ENCODE assay signal across 8 cellular contexts in the genomic region with DNA sequence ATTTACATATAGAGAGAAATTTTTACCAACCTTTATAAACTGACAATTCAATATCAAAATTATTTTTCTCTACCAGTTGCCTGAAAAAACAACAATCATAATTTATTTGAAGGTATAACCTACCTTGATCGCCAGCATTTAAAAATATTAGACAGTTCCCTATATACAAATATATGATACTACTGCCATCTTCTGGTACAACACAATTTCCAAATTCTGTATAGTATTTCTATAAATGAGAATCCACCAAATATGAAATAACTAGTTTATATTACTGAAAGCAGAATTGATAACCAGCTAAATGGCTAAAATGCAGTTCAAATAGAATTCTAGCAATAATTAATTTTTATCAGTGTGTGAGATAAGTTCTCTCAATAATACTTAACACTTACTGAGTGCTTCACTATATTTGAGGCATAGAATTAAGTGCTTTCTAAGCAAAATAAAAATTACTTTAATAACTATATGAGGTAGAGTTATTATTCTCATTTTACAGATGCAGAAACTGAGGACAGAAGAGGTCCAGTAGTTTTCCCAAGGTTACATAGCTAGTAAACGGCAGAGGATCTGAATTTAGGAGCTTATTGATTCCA.
A peak's percentile ranks its signal among the peaks of the same experiment; 100 is the strongest.
DNase-seq lines count a peak whose midpoint lies in the region; ATAC-seq, FAIRE-seq and TF ChIP-seq lines count a peak whose summit lies in the region.

No MANE protein-coding gene starts in this region.

- no peak overlapping the region for H2AFZ ChIP-seq in Loucy (ENCODE audit: low read length)
- no peak overlapping the region for H2AFZ ChIP-seq in astrocyte (ENCODE audit: low read depth, low read length)

- H4K20me1 ChIP-seq in Loucy (ENCODE audit: insufficient read depth, low read length, poor library complexity, severe bottlenecking): no peaks in the 10 kb centered on the region
- H4K20me1 ChIP-seq in astrocyte (ENCODE audit: insufficient read depth, low read length): no peaks in the 10 kb centered on the region

- H3K27ac Mint-ChIP-seq in astrocyte (ENCODE audit: unreplicated experiment): no peak overlapping the region
- no peak overlapping the region for H3K27ac Mint-ChIP-seq in activated T-helper 17 cell treated with anti-CD3 and anti-CD28 coated beads, Interleukin-2, amount 50 U/mL, for 72 hours

- H3K9me2 ChIP-seq in Loucy (replicated peaks; ENCODE audit: low read depth, low read length): no peaks in the 10 kb centered on the region

- no peak for ATAC-seq in GM18858 (IDR thresholded peaks at IDR 0.05; ENCODE audit: unreplicated experiment)
- ATAC-seq in activated T-helper 17 cell treated with anti-CD3 and anti-CD28 coated beads, Interleukin-2, amount 50 U/mL, for 72 hours (replicated peaks): no peak

- no peak overlapping the region for H3K27ac ChIP-seq in astrocyte (ENCODE audit: low read depth, low read length)

- H3K79me2 ChIP-seq in Loucy (ENCODE audit: insufficient read depth, low read length): no peaks in the 10 kb centered on the region
- no peaks in the 10 kb centered on the region for H3K79me2 ChIP-seq in astrocyte (ENCODE audit: insufficient read depth, low read length)

- no peaks in the 10 kb centered on the region for H3K27me3 Mint-ChIP-seq in astrocyte (ENCODE audit: low read depth, unreplicated experiment)
- no peaks in the 10 kb centered on the region for H3K27me3 Mint-ChIP-seq in activated T-helper 17 cell treated with anti-CD3 and anti-CD28 coated beads, Interleukin-2, amount 50 U/mL, for 72 hours

- no peak overlapping the region for H3K4me3 Mint-ChIP-seq in astrocyte (ENCODE audit: unreplicated experiment)
- no peak overlapping the region for H3K4me3 Mint-ChIP-seq in activated T-helper 17 cell treated with anti-CD3 and anti-CD28 coated beads, Interleukin-2, amount 50 U/mL, for 72 hours

- DNase-seq in DMS114 treated with DMSO at 0.1 percent for 48 hours (lab: John Stamatoyannopoulos, UW; ENCODE audit: unreplicated experiment): peak; percentile 36
- DNase-seq in astrocyte (ENCODE audit: low read depth): no peak
- DNase-seq in medulla oblongata (ENCODE audit: extremely low spot score): peak; percentile 4
- no peak for DNase-seq in HuH-7 (ENCODE audit: low spot score)
- DNase-seq in NCI-H524 treated with DMSO at 0.1 percent for 48 hours (lab: John Stamatoyannopoulos, UW): no peak

- no peaks in the 10 kb centered on the region for H3K9me3 ChIP-seq in Loucy (ENCODE audit: insufficient read depth, low read depth, low read length)
- H3K9me3 ChIP-seq in astrocyte (ENCODE audit: insufficient read depth, low read depth, low read length): no peaks in the 10 kb centered on the region

- H3K9me3 Mint-ChIP-seq in astrocyte (ENCODE audit: unreplicated experiment): no peaks in the 10 kb centered on the region
- no peaks in the 10 kb centered on the region for H3K9me3 Mint-ChIP-seq in activated T-helper 17 cell treated with anti-CD3 and anti-CD28 coated beads, Interleukin-2, amount 50 U/mL, for 72 hours

- TF ChIP-seq CTCF in Loucy (conservative IDR thresholded peaks at IDR 0.05; ENCODE audit: low read length) (peak; percentile 66), astrocyte (IDR thresholded peaks at IDR 0.05; ENCODE audit: insufficient read depth, low read depth, low read length) (peak; percentile 13)

- H3K36me3 ChIP-seq in Loucy (ENCODE audit: insufficient read depth, low read length): no peaks in the 10 kb centered on the region
- no peaks in the 10 kb centered on the region for H3K36me3 ChIP-seq in astrocyte (ENCODE audit: insufficient read depth, low read length)

- H3F3A ChIP-seq in Loucy (ENCODE audit: low read depth): no peaks in the 10 kb centered on the region

- no peaks in the 10 kb centered on the region for H3K27me3 ChIP-seq in Loucy (ENCODE audit: insufficient read depth, low read length, poor library complexity, severe bottlenecking)
- H3K27me3 ChIP-seq in astrocyte (ENCODE audit: insufficient read depth, low read length): no peaks in the 10 kb centered on the region

- H3K9ac ChIP-seq in Loucy (ENCODE audit: low read depth, low read length, poor library complexity, severe bottlenecking) (no peak overlapping the region), astrocyte (ENCODE audit: low read length) (no peak overlapping the region)

- H3K4me2 ChIP-seq in Loucy (ENCODE audit: low read depth, low read length, poor library complexity, severe bottlenecking) (no peak overlapping the region), astrocyte (ENCODE audit: low read length) (no peak overlapping the region)

- H3K4me1 ChIP-seq in Loucy (ENCODE audit: insufficient read depth, low read length, poor library complexity, severe bottlenecking): no peaks in the 10 kb centered on the region
- H3K4me1 ChIP-seq in astrocyte (ENCODE audit: insufficient read depth, low read length): no peaks in the 10 kb centered on the region

- no peaks in the 10 kb centered on the region for H3K4me1 Mint-ChIP-seq in astrocyte (ENCODE audit: low read depth, unreplicated experiment)
- no peaks in the 10 kb centered on the region for H3K4me1 Mint-ChIP-seq in activated T-helper 17 cell treated with anti-CD3 and anti-CD28 coated beads, Interleukin-2, amount 50 U/mL, for 72 hours

- H3K4me3 ChIP-seq in Loucy (ENCODE audit: low read length, poor library complexity, severe bottlenecking) (no peak overlapping the region), astrocyte (ENCODE audit: insufficient read depth, low read depth, low read length) (no peak overlapping the region)

- no peaks in the 10 kb centered on the region for H3K36me3 Mint-ChIP-seq in astrocyte (ENCODE audit: low read depth, unreplicated experiment)
- H3K36me3 Mint-ChIP-seq in activated T-helper 17 cell treated with anti-CD3 and anti-CD28 coated beads, Interleukin-2, amount 50 U/mL, for 72 hours (ENCODE audit: low read depth): no peaks in the 10 kb centered on the region

- no peak for FAIRE-seq in astrocyte (lab: Jason Lieb, UNC)

Comparison
In these comparisons a context has a peak if more than half of its experiments do, and no peak if none do; other contexts are left out.
1. DNase-seq: peak in DMS114 treated with DMSO at 0.1 percent for 48 hours (single experiment) and medulla oblongata (single experiment); none in astrocyte (single experiment), HuH-7 (single experiment) and NCI-H524 treated with DMSO at 0.1 percent for 48 hours (single experiment).